Comparison of ENCODE assay signal across 9 cellular contexts in genomic region chr14:32201196-32201815, GRCh38. TPM values are rescaled to one million over a fixed set of nuclear protein-coding genes. Genes with fewer than 3 reads are reported as not detected.
DNase-seq lines count a peak whose midpoint lies in the region; ATAC-seq, FAIRE-seq and TF ChIP-seq lines count a peak whose summit lies in the region.
"Had no signal": no experiment of that assay in that cellular context is flagged by ENCODE, and none has a peak within 500 bp of the region (broad histone marks: within the 10 kb centered on the region; RNA-seq: fewer than 3 reads in every experiment).

No MANE protein-coding gene starts in this region.

- peaks cover 12% of the 10 kb centered on the region for H3K27me3 Mint-ChIP-seq in CD4-positive, alpha-beta T cell
- H3K27me3 Mint-ChIP-seq in activated T-helper 1 cell treated with anti-CD3 and anti-CD28 coated beads, Interleukin-12 subunit alpha, Interleukin-12 subunit beta, Interleukin-2, Interleukin-4 antibody, amounts not matched to agents 30 ng/mL and 10 ng/mL and 1 ng/mL, durations not matched to agents 14 hours and 24 hours and 36 hours (ENCODE audit: insufficient read depth), result peaks cover 2% of the 10 kb centered on the region
- H3K27me3 Mint-ChIP-seq in natural killer cell (ENCODE audit: low read depth in 2 of 2), result peaks cover 10 to 16% of the 10 kb centered on the region in 2 donors

- intact Hi-C loops in CD4-positive, alpha-beta T cell (cut with DNase I, micrococcal nuclease), result loop anchor here (5.0 to 10.0 kb wide), 8 partner anchors 51 to 1577 kb away; partner anchors contain the start of genes AP4S1 (in 1 of the 2), DTD2 (in 1 of the 2), HEATR5A (in 1 of the 2) and HECTD1 (in 1 of the 2)
- intact Hi-C loops in OCI-LY7 (cut with micrococcal nuclease; ENCODE audit: unreplicated experiment) (loop anchor here (5.0 to 10.0 kb wide), 5 partner anchors 639 to 1639 kb away; partner anchors contain the start of genes DTD2, HECTD1, NUBPL and SCFD1), natural killer cell (cut with micrococcal nuclease) (loop anchor here (5.0 kb wide), 1 partner anchor 639 kb away; the partner anchor contains the start of gene NUBPL)
- intact Hi-C loops in activated T-helper 1 cell treated with anti-CD3 and anti-CD28 coated beads, Interleukin-12 subunit alpha, Interleukin-12 subunit beta, Interleukin-2, Interleukin-4 antibody, amounts not matched to agents 30 ng/mL and 10 ng/mL and 1 ng/mL, durations not matched to agents 14 hours and 24 hours and 36 hours (cut with micrococcal nuclease), result loop anchor here (2.0 to 10.0 kb wide), 5 partner anchors 639 to 2003 kb away; partner anchors contain the start of genes AP4S1, NPAS3, NUBPL and STRN3

- peak overlapping the region; percentile 97 for H2AFZ ChIP-seq in OCI-LY7 (ENCODE audit: low read length)

- H3K4me2 ChIP-seq in OCI-LY7 (ENCODE audit: low read length), result peak overlapping the region; percentile 96

- no peaks in the 10 kb centered on the region for H3K36me3 ChIP-seq in OCI-LY7 (ENCODE audit: insufficient read depth, low read length)

- H3K4me1 ChIP-seq in OCI-LY7 (ENCODE audit: insufficient read depth, low read length, poor library complexity, severe bottlenecking), result peaks cover 39% of the 10 kb centered on the region

- H3K9me2 ChIP-seq in OCI-LY7 (ENCODE audit: insufficient read depth, low read length), result no peaks in the 10 kb centered on the region

- H3K9me3 Mint-ChIP-seq in CD4-positive, alpha-beta T cell, result no peaks in the 10 kb centered on the region
- no peaks in the 10 kb centered on the region for H3K9me3 Mint-ChIP-seq in activated T-helper 1 cell treated with anti-CD3 and anti-CD28 coated beads, Interleukin-12 subunit alpha, Interleukin-12 subunit beta, Interleukin-2, Interleukin-4 antibody, amounts not matched to agents 30 ng/mL and 10 ng/mL and 1 ng/mL, durations not matched to agents 14 hours and 24 hours and 36 hours
- H3K9me3 Mint-ChIP-seq in natural killer cell, result no peaks in the 10 kb centered on the region

- no peaks in the 10 kb centered on the region for H3K79me2 ChIP-seq in OCI-LY7 (ENCODE audit: insufficient read depth, low read depth, low read length)

- BruUV-seq in OCI-LY7 (replicated peaks; lab: Mats Ljungman, UMichigan), result no TSS peak

- H3K4me3 ChIP-seq in OCI-LY7 (ENCODE audit: low read depth, low read length, poor library complexity, severe bottlenecking) (peak overlapping the region; percentile 80), fibroblast of mammary gland (ENCODE audit: control insufficient read depth, low read depth, low read length) (peak overlapping the region; percentile 63)

- peak overlapping the region; percentile 47 for H3K27ac ChIP-seq in CD4-positive, alpha-beta T cell (ENCODE audit: low read depth, low read length)
- H3K27ac ChIP-seq in OCI-LY7 (ENCODE audit: low read depth, low read length, poor library complexity, severe bottlenecking), result peak overlapping the region; percentile 61

- peak; percentile 63 for FAIRE-seq in HTR-8/SVneo (lab: Jason Lieb, UNC)
- FAIRE-seq: TTC549 had no signal

- no peaks in the 10 kb centered on the region for H3K9me3 ChIP-seq in CD4-positive, alpha-beta T cell (ENCODE audit: control insufficient read depth, low read length)
- no peaks in the 10 kb centered on the region for H3K9me3 ChIP-seq in OCI-LY7 (ENCODE audit: low read length)

- no peak for TF ChIP-seq CTCF in CD4-positive, alpha-beta T cell (IDR thresholded peaks at IDR 0.05)
- TF ChIP-seq CTCF in OCI-LY7 (conservative IDR thresholded peaks at IDR 0.05; ENCODE audit: low read length) (no peak), fibroblast of mammary gland (conservative IDR thresholded peaks at IDR 0.05; ENCODE audit: control insufficient read depth, insufficient read depth, low read depth, low read length) (no peak), natural killer cell (IDR thresholded peaks at IDR 0.05) (no peak)

- H3K27ac Mint-ChIP-seq in CD4-positive, alpha-beta T cell, result peak overlapping the region; percentile 100
- H3K27ac Mint-ChIP-seq in activated T-helper 1 cell treated with anti-CD3 and anti-CD28 coated beads, Interleukin-12 subunit alpha, Interleukin-12 subunit beta, Interleukin-2, Interleukin-4 antibody, amounts not matched to agents 30 ng/mL and 10 ng/mL and 1 ng/mL, durations not matched to agents 14 hours and 24 hours and 36 hours, result peak overlapping the region; percentile 91
- H3K27ac Mint-ChIP-seq in natural killer cell, result peak overlapping the region; percentile 89 to 92

- no peaks in the 10 kb centered on the region for H4K20me1 ChIP-seq in OCI-LY7 (ENCODE audit: insufficient read depth, low read length)

- peak; percentile 33 for ATAC-seq in CD4-positive, alpha-beta T cell (ENCODE audit: poor library complexity)
- ATAC-seq in GM21367 (IDR thresholded peaks at IDR 0.05; ENCODE audit: unreplicated experiment) (peak; percentile 48), natural killer cell (peak; percentile 44 to 54 (median 53))

- POLR2A ChIA-PET in CD4-positive, alpha-beta T cell (lab: Charles Lee), result interaction anchor here (3.0 kb wide), 1 partner anchor 124 kb away, joined by 54 read pairs; the partner anchor contains the start of gene ARHGAP5
- POLR2A ChIA-PET in OCI-LY7 (lab: Charles Lee), result interaction anchor here (1.1 kb wide), 1 partner anchor 13 kb away, joined by 4 read pairs; no protein-coding TSS in a partner anchor

- H3K4me3 Mint-ChIP-seq in CD4-positive, alpha-beta T cell, result peak overlapping the region; percentile 93
- peak overlapping the region; percentile 87 for H3K4me3 Mint-ChIP-seq in activated T-helper 1 cell treated with anti-CD3 and anti-CD28 coated beads, Interleukin-12 subunit alpha, Interleukin-12 subunit beta, Interleukin-2, Interleukin-4 antibody, amounts not matched to agents 30 ng/mL and 10 ng/mL and 1 ng/mL, durations not matched to agents 14 hours and 24 hours and 36 hours
- H3K4me3 Mint-ChIP-seq in natural killer cell, result peak overlapping the region; percentile 89

- peaks cover 30% of the 10 kb centered on the region for H3K4me1 Mint-ChIP-seq in CD4-positive, alpha-beta T cell (ENCODE audit: low read depth)
- H3K4me1 Mint-ChIP-seq in activated T-helper 1 cell treated with anti-CD3 and anti-CD28 coated beads, Interleukin-12 subunit alpha, Interleukin-12 subunit beta, Interleukin-2, Interleukin-4 antibody, amounts not matched to agents 30 ng/mL and 10 ng/mL and 1 ng/mL, durations not matched to agents 14 hours and 24 hours and 36 hours (ENCODE audit: low read depth), result peaks cover 49% of the 10 kb centered on the region
- peaks cover 36 to 41% of the 10 kb centered on the region in 2 donors for H3K4me1 Mint-ChIP-seq in natural killer cell

- peak; percentile 41 to 72 (median 62) for DNase-seq in CD4-positive, alpha-beta T cell
- DNase-seq in HTR-8/SVneo (ENCODE audit: insufficient read length, low spot score), result peak; percentile 84
- DNase-seq in OCI-LY7 (ENCODE audit: low spot score), result peak; percentile 90
- peak; percentile 76 for DNase-seq in activated T-helper 1 cell treated with anti-CD3 and anti-CD28 coated beads, Interleukin-12 subunit alpha, Interleukin-12 subunit beta, Interleukin-2, Interleukin-4 antibody, amounts not matched to agents 30 ng/mL and 10 ng/mL and 1 ng/mL, durations not matched to agents 14 hours and 24 hours and 36 hours (ENCODE audit: low spot score)
- DNase-seq in fibroblast of mammary gland (ENCODE audit: low read depth), result peak; percentile 40
- DNase-seq in natural killer cell, result peak; percentile 39
- peak in 5 of 6 experiments; percentile 50 to 82 (median 63) for DNase-seq in stimulated activated naive CD4-positive, alpha-beta T cell (lab: John Stamatoyannopoulos, UW)

- no peaks in the 10 kb centered on the region for H3K27me3 ChIP-seq in CD4-positive, alpha-beta T cell (ENCODE audit: control insufficient read depth, insufficient read depth, low read length)

- CTCF ChIA-PET in CD4-positive, alpha-beta T cell (lab: Charles Lee), result no interaction called here
- CTCF ChIA-PET in OCI-LY7 (lab: Charles Lee; ENCODE audit: unreplicated experiment), result no interaction called here

- peaks cover 33% of the 10 kb centered on the region for H3K36me3 Mint-ChIP-seq in CD4-positive, alpha-beta T cell (ENCODE audit: low read depth)
- H3K36me3 Mint-ChIP-seq in activated T-helper 1 cell treated with anti-CD3 and anti-CD28 coated beads, Interleukin-12 subunit alpha, Interleukin-12 subunit beta, Interleukin-2, Interleukin-4 antibody, amounts not matched to agents 30 ng/mL and 10 ng/mL and 1 ng/mL, durations not matched to agents 14 hours and 24 hours and 36 hours (ENCODE audit: low read depth), result no peaks in the 10 kb centered on the region
- no peaks in the 10 kb centered on the region for H3K36me3 Mint-ChIP-seq in natural killer cell

RNA-seq across cellular contexts. Expression of gene RNU6-7, which starts 0.5 kb away (rescaled TPM):
- not detected for total RNA-seq in CD4-positive, alpha-beta T cell
- total RNA-seq in OCI-LY7 (2014; rRNA removed; shearing (Covaris generic)), result not detected in 2 replicates
- not detected in 2 replicates for total RNA-seq in OCI-LY7 (2022)
- not detected in 2 replicates for total RNA-seq in activated T-helper 1 cell treated with anti-CD3 and anti-CD28 coated beads, Interleukin-12 subunit alpha, Interleukin-12 subunit beta, Interleukin-2, Interleukin-4 antibody, amounts not matched to agents 30 ng/mL and 10 ng/mL and 1 ng/mL, durations not matched to agents 14 hours and 24 hours and 36 hours
- total RNA-seq in natural killer cell, result not detected

RNA-seq across cellular contexts. Expression of gene RNU6-8, which starts 1.8 kb away (rescaled TPM):
- not detected for total RNA-seq in CD4-positive, alpha-beta T cell
- total RNA-seq in OCI-LY7 (2014; rRNA removed; shearing (Covaris generic)), result not detected in 2 replicates
- total RNA-seq in OCI-LY7 (2022), result not detected in 2 replicates
- total RNA-seq in activated T-helper 1 cell treated with anti-CD3 and anti-CD28 coated beads, Interleukin-12 subunit alpha, Interleukin-12 subunit beta, Interleukin-2, Interleukin-4 antibody, amounts not matched to agents 30 ng/mL and 10 ng/mL and 1 ng/mL, durations not matched to agents 14 hours and 24 hours and 36 hours, result not detected in 2 replicates
- not detected for total RNA-seq in natural killer cell

Comparison
In these comparisons a context has a peak if more than half of its experiments do, and no peak if none do; other contexts are left out.
1. Peak in every context shown above with its lines: DNase-seq, ATAC-seq, H3K4me3 ChIP-seq and H3K27ac ChIP-seq.
2. DNase-seq: peak in every context shown above with its lines; median percentile 90 in OCI-LY7; 84 in HTR-8/SVneo; 76 in activated T-helper 1 cell treated with anti-CD3 and anti-CD28 coated beads, Interleukin-12 subunit alpha, Interleukin-12 subunit beta, Interleukin-2, Interleukin-4 antibody, amounts not matched to agents 30 ng/mL and 10 ng/mL and 1 ng/mL, durations not matched to agents 14 hours and 24 hours and 36 hours; 63 in stimulated activated naive CD4-positive, alpha-beta T cell; 62 in CD4-positive, alpha-beta T cell; 40 in fibroblast of mammary gland; 39 in natural killer cell.